8 cellular contexts compared by ENCODE assay signal in genomic region chr17:17823433-17824118, GRCh38. TPM values are rescaled to one million over a fixed set of nuclear protein-coding genes. Genes with fewer than 3 reads are reported as not detected.
DNase-seq lines count a peak whose midpoint lies in the region; TF ChIP-seq lines count a peak whose summit lies in the region.

No MANE protein-coding gene starts in this region.

- peak; percentile 96 for DNase-seq in HEK293T (ENCODE audit: extremely low spot score)
- DNase-seq in NB4 (ENCODE audit: low read depth) = peak; percentile 92
- DNase-seq in T follicular helper cell (ENCODE audit: low read depth) = peak; percentile 66
- DNase-seq in adrenal gland = peak; percentile 89 to 94 (median 91)
- peak; percentile 86 for DNase-seq in left ventricle myocardium inferior
- peak; percentile 85 for DNase-seq in prostate gland (ENCODE audit: low spot score)
- DNase-seq in vagina (ENCODE audit: extremely low spot score in 2 of 2) = no peak

- POLR2A ChIA-PET in HEK293T (lab: Yijun Ruan, JAX) = interaction anchor here (24.8 kb wide), 1 partner anchor 12 kb away, joined by 369 read pairs; the partner anchor contains the start of gene SREBF1

- H3K27ac ChIP-seq in adrenal gland (peak overlapping the region; percentile 82 to 96 (median 94)), left ventricle myocardium inferior (replicated peaks) (peak overlapping the region; percentile 91), prostate gland (peak overlapping the region; percentile 94), vagina (peak overlapping the region; percentile 91)

- intact Hi-C loops in adrenal gland (cut with DNase I) = no loop called here
- intact Hi-C loops in left ventricle myocardium inferior (cut with micrococcal nuclease) = no loop called here
- intact Hi-C loops in prostate gland (cut with DNase I) = no loop called here
- intact Hi-C loops in vagina (cut with DNase I) = no loop called here

- H3K36me3 ChIP-seq in adrenal gland (replicated peaks in 1 of 2) (peaks cover 0 to 15% of the 10 kb centered on the region in 2 donors), left ventricle myocardium inferior (peaks cover 21% of the 10 kb centered on the region), prostate gland (peaks cover 0 to 8% of the 10 kb centered on the region in 2 donors), vagina (peaks cover 0 to 13% of the 10 kb centered on the region in 2 donors)

- peak overlapping the region; percentile 35 for H3K4me3 ChIP-seq in GM12875 (ENCODE audit: low read depth, low read length)
- peak overlapping the region; percentile 76 for H3K4me3 ChIP-seq in NB4 (ENCODE audit: low read depth, low read length)
- peak overlapping the region in 3 of 4 donors; percentile 21 to 78 (median 67) for H3K4me3 ChIP-seq in adrenal gland
- peak overlapping the region; percentile 71 for H3K4me3 ChIP-seq in left ventricle myocardium inferior
- peak overlapping the region; percentile 42 to 53 for H3K4me3 ChIP-seq in prostate gland
- H3K4me3 ChIP-seq in vagina = peak overlapping the region; percentile 54 to 58

- CTCF ChIA-PET in HEK293T (lab: Yijun Ruan, JAX) = no interaction called here

- H3K4me1 ChIP-seq in adrenal gland (replicated peaks in 1 of 2) = peaks cover 62 to 67% of the 10 kb centered on the region in 2 donors
- H3K4me1 ChIP-seq in left ventricle myocardium inferior = peaks cover 80% of the 10 kb centered on the region
- peaks cover 61% of the 10 kb centered on the region for H3K4me1 ChIP-seq in prostate gland (replicated peaks)
- peaks cover 91% of the 10 kb centered on the region for H3K4me1 ChIP-seq in vagina

- peak; percentile 49 for TF ChIP-seq POLR2A in NB4 (IDR thresholded peaks at IDR 0.05; ENCODE audit: extremely low read depth, insufficient read length)
- TF ChIP-seq POLR2A in adrenal gland (IDR thresholded peaks at IDR 0.05) = peak in 1 of 2 donors; percentile 89
- peak; percentile 50 for TF ChIP-seq POLR2A in prostate gland (IDR thresholded peaks at IDR 0.05)
- no peak for TF ChIP-seq POLR2A in vagina (IDR thresholded peaks at IDR 0.05)

- H3K27me3 ChIP-seq in adrenal gland = no peaks in the 10 kb centered on the region
- H3K27me3 ChIP-seq in left ventricle myocardium inferior (ENCODE audit: low read depth) = no peaks in the 10 kb centered on the region
- H3K27me3 ChIP-seq in prostate gland (replicated peaks; ENCODE audit: insufficient read depth) = no peaks in the 10 kb centered on the region
- no peaks in the 10 kb centered on the region for H3K27me3 ChIP-seq in vagina

- 0 to 1% (median 1%) methylated on average over 13 to 69 of the region's 69 CpGs for WGBS in adrenal gland, 4 donors
- WGBS in prostate gland = under 1% methylated on average over 44 of the region's 69 CpGs

- H3K9me3 ChIP-seq in adrenal gland (replicated peaks in 1 of 3) (no peaks in the 10 kb centered on the region), left ventricle myocardium inferior (replicated peaks) (no peaks in the 10 kb centered on the region), prostate gland (no peaks in the 10 kb centered on the region), vagina (no peaks in the 10 kb centered on the region)

- TF ChIP-seq CTCF in GM12875 (IDR thresholded peaks at IDR 0.05; ENCODE audit: borderline replicate concordance, insufficient read depth, low read depth, low read length) (no peak), NB4 (IDR thresholded peaks at IDR 0.05; ENCODE audit: low read depth, low read length) (no peak), adrenal gland (IDR thresholded peaks at IDR 0.05) (no peak), left ventricle myocardium inferior (IDR thresholded peaks at IDR 0.05; ENCODE audit: borderline replicate concordance) (no peak), prostate gland (IDR thresholded peaks at IDR 0.05) (no peak), vagina (IDR thresholded peaks at IDR 0.05) (no peak)

TF ChIP-seq in HEK293T, 16 proteins besides CTCF, POLR2A, EP300 and RAD21:
- 0 out of 2 replicates have a peak, but pooled peaks have one; percentile 17 for TF ChIP-seq L3MBTL2 (conservative IDR thresholded peaks at IDR 0.05)
- TF ChIP-seq ARNT (IDR thresholded peaks at IDR 0.05) = no peak

RNA-seq across cellular contexts. Expression of gene SREBF1, which starts 13.2 kb away (rescaled TPM):
- total RNA-seq in adrenal gland (100 to 1,000 TPM; 403 to 850 (median 667) TPM), left ventricle myocardium inferior (10.2 TPM), prostate gland (100 to 1,000 TPM; 134 to 299 TPM), vagina (84.0 TPM)
- 100 to 1,000 TPM; 298 to 818 (median 483) TPM for polyA plus RNA-seq in adrenal gland

Comparison
In these comparisons a context has a peak if more than half of its experiments do, and no peak if none do; other contexts are left out.
1. DNase-seq: peak in HEK293T (single experiment), NB4 (single experiment), T follicular helper cell (single experiment), adrenal gland (7 of 7), left ventricle myocardium inferior (single experiment) and prostate gland (single experiment); none in vagina (0 of 2).
2. POLR2A ChIP-seq: peak in NB4 (single experiment) and prostate gland (single experiment); none in vagina (0 of 2).
3. Peak in every context shown above with its lines, with median percentiles within 50 percentile points of each other: H3K4me3 ChIP-seq and H3K27ac ChIP-seq.